ENCODE assay signal across 11 cellular contexts in the genomic region with DNA sequence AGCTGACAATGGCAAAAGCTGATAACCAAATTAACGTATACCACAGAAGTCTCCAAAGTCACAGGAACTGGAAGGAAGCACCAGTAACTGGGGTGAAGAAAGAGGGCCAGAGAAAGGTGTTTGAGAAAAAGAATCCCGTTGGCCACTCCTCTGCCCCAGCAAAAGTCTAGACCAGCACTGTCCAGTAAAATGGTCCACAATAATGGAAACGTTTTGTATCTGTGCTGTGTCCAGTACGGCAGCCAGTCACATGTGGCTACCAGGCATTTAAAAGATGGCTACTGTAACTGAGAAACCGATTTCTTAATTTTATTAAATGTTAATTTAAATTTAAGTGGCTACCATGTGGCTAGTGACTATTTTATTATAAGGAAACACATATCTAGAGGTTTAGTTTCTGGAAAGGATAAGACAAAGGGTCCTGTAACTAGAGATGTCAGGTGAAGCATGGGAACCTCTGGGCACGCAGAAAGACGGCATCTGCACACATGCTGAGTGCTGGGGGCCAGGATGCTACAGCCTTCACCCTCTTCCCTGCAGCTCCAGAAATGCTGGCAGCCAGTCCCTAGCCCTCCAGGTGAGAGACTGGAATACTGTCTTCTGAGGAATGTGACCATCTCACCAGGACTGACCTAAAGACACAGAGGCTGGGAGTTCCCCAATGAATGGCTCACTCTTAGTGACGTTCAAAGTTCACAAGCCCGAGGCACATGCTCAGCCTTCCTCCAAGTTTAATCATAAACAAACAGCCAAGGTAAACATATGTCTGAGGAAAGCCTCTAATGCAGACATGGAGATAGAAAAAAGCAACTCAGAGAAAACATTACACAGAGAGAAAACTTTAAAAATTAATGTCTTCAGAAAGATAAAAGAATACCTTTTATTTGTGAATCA. TPM values are rescaled to one million over a fixed set of nuclear protein-coding genes. Genes with fewer than 3 reads are reported as not detected.
DNase-seq lines count a peak whose midpoint lies in the region; ATAC-seq and TF ChIP-seq lines count a peak whose summit lies in the region.
"Had no signal": no experiment of that assay in that cellular context is flagged by ENCODE, and none has a peak within 500 bp of the region (broad histone marks: within the 10 kb centered on the region; RNA-seq: fewer than 3 reads in every experiment).

No MANE protein-coding gene starts in this region.

- peak overlapping the region; percentile 69 for H3K27ac Mint-ChIP-seq in activated naive CD8-positive, alpha-beta T cell
- no peak overlapping the region for H3K27ac Mint-ChIP-seq in activated naive CD8-positive, alpha-beta T cell treated with anti-CD3 and anti-CD28 coated beads for 36 hours

- no peaks in the 10 kb centered on the region for H3K27me3 Mint-ChIP-seq in activated naive CD8-positive, alpha-beta T cell
- H3K27me3 Mint-ChIP-seq in activated naive CD8-positive, alpha-beta T cell treated with anti-CD3 and anti-CD28 coated beads for 36 hours = no peaks in the 10 kb centered on the region

- no peaks in the 10 kb centered on the region for H3K9me3 Mint-ChIP-seq in activated naive CD8-positive, alpha-beta T cell (ENCODE audit: low read depth)
- H3K9me3 Mint-ChIP-seq in activated naive CD8-positive, alpha-beta T cell treated with anti-CD3 and anti-CD28 coated beads for 36 hours = peaks cover 2% of the 10 kb centered on the region

- TF ChIP-seq CTCF in brain microvascular endothelial cell (IDR thresholded peaks at IDR 0.05; ENCODE audit: low read depth, low read length, missing control alignments) = no peak

- H3K36me3 ChIP-seq in brain microvascular endothelial cell (replicated peaks) = no peaks in the 10 kb centered on the region
- H3K36me3 ChIP-seq: adrenal gland had no signal

- ATAC-seq in left lobe of liver = peak; percentile 93
- no peak for ATAC-seq in GM18502 (IDR thresholded peaks at IDR 0.05; ENCODE audit: poor library complexity, unreplicated experiment)

- peaks cover 94% of the 10 kb centered on the region for H3K4me1 Mint-ChIP-seq in activated naive CD8-positive, alpha-beta T cell (ENCODE audit: low read depth)
- peaks cover 85% of the 10 kb centered on the region for H3K4me1 Mint-ChIP-seq in activated naive CD8-positive, alpha-beta T cell treated with anti-CD3 and anti-CD28 coated beads for 36 hours

- H3K27ac ChIP-seq in brain microvascular endothelial cell = peak overlapping the region; percentile 94
- H3K27ac ChIP-seq: adrenal gland, C4-2B had no signal

- peak overlapping the region; percentile 6 for H3K4me3 Mint-ChIP-seq in activated naive CD8-positive, alpha-beta T cell
- H3K4me3 Mint-ChIP-seq in activated naive CD8-positive, alpha-beta T cell treated with anti-CD3 and anti-CD28 coated beads for 36 hours = no peak overlapping the region

- in situ Hi-C loops in brain microvascular endothelial cell (cut with HindIII; ENCODE audit: low pct_ligation_motif_present, low sequenced_read_pairs) = no loop called here

- H3K4me3 ChIP-seq in brain microvascular endothelial cell (ENCODE audit: low read depth, low read length) = no peak overlapping the region
- H3K4me3 ChIP-seq: adrenal gland, lung had no signal

- no peak for DNase-seq in activated naive CD8-positive, alpha-beta T cell treated with anti-CD3 and anti-CD28 coated beads for 36 hours
- peak; percentile 93 for DNase-seq in brain microvascular endothelial cell
- peak; percentile 82 for DNase-seq in left lobe of liver (ENCODE audit: low spot score)
- DNase-seq in stimulated activated CD4-positive, alpha-beta T cell treated with anti-CD3 and anti-CD28 coated beads, Interleukin-1b, Interleukin-23, amount 100 ng/mL, for 48 hours = no peak
- no peak for DNase-seq in stimulated activated CD4-positive, alpha-beta T cell treated with anti-CD3 and anti-CD28 coated beads, Interleukin-4, amount 100 ng/mL, for 24 hours
- DNase-seq in cerebellar cortex (ENCODE audit: low spot score) = no peak
- DNase-seq: adrenal gland had no signal

- H3K36me3 Mint-ChIP-seq in activated naive CD8-positive, alpha-beta T cell = peaks cover 3% of the 10 kb centered on the region
- H3K36me3 Mint-ChIP-seq in activated naive CD8-positive, alpha-beta T cell treated with anti-CD3 and anti-CD28 coated beads for 36 hours = peaks cover 18% of the 10 kb centered on the region

- H3K27me3 ChIP-seq in brain microvascular endothelial cell (replicated peaks) = no peaks in the 10 kb centered on the region
- H3K27me3 ChIP-seq: adrenal gland had no signal

RNA-seq across cellular contexts. Expression of a gene that starts 50.7 kb away (rescaled TPM):
- 10 to 100 TPM; 85.6 to 88.0 TPM for total RNA-seq in activated naive CD8-positive, alpha-beta T cell treated with anti-CD3 and anti-CD28 coated beads for 36 hours
- total RNA-seq in left lobe of liver = 43.3 TPM

Comparison
In these comparisons a context has a peak if more than half of its experiments do, and no peak if none do; other contexts are left out.
1. DNase-seq: peak in brain microvascular endothelial cell (single experiment) and left lobe of liver (single experiment); none in activated naive CD8-positive, alpha-beta T cell treated with anti-CD3 and anti-CD28 coated beads for 36 hours (single experiment), stimulated activated CD4-positive, alpha-beta T cell treated with anti-CD3 and anti-CD28 coated beads, Interleukin-1b, Interleukin-23, amount 100 ng/mL, for 48 hours (single experiment), stimulated activated CD4-positive, alpha-beta T cell treated with anti-CD3 and anti-CD28 coated beads, Interleukin-4, amount 100 ng/mL, for 24 hours (single experiment) and cerebellar cortex (single experiment).